8 cellular contexts compared by ENCODE assay signal in the genomic region with DNA sequence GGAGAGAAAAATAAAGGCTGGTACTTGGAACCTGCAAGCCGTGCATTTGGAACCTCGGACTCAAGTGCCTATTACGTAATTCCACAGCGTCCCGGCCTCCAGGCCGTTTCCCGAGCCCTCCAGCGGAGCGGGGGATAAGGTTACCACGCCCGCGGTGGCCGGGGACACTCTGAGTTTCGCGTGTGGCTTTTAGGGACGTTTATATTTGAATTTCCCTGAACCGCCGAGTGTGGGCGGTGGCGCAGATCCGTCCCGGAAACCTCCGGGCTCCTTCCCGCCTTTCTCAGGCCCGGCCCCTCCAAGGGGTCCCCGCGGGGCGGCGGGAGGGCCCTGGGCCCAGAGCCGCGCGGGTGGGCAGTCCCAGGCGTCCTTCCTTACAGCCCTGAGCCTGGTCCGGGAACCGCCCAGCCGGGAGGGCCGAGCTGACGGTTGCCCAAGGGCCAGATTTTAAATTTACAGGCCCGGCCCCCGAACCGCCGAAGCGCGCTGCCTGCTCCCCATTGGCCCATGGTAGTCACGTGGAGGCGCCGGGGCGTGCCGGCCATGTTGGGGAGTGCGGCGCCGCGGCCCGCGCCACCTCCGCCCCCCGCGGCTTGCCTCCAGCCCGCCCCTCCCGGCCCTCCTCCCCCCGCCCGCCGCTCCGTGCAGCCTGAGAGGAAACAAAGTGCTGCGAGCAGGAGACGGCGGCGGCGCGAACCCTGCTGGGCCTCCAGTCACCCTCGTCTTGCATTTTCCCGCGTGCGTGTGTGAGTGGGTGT. TPM values are rescaled to one million over a fixed set of nuclear protein-coding genes. Genes with fewer than 3 reads are reported as not detected.
DNase-seq lines count a peak whose midpoint lies in the region; ATAC-seq and TF ChIP-seq lines count a peak whose summit lies in the region.

A gene with protein sequence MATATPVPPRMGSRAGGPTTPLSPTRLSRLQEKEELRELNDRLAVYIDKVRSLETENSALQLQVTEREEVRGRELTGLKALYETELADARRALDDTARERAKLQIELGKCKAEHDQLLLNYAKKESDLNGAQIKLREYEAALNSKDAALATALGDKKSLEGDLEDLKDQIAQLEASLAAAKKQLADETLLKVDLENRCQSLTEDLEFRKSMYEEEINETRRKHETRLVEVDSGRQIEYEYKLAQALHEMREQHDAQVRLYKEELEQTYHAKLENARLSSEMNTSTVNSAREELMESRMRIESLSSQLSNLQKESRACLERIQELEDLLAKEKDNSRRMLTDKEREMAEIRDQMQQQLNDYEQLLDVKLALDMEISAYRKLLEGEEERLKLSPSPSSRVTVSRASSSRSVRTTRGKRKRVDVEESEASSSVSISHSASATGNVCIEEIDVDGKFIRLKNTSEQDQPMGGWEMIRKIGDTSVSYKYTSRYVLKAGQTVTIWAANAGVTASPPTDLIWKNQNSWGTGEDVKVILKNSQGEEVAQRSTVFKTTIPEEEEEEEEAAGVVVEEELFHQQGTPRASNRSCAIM (plus strand): TSS at position 638 of the 758 bp plus-strand sequence. CDS start 373 bp downstream, outside the sequence.

- peak within 1 kb of the TSS; percentile 97 for H3K4me3 ChIP-seq in BJ (ENCODE audit: low read depth, low read length)

- peak; percentile 72 for ATAC-seq in GM19324 (IDR thresholded peaks at IDR 0.05; ENCODE audit: low FRiP score, unreplicated experiment)
- peak; percentile 62 for ATAC-seq in HG03460 (IDR thresholded peaks at IDR 0.05; ENCODE audit: unreplicated experiment)
- peak; percentile 70 for ATAC-seq in activated CD4-positive, alpha-beta T cell treated with anti-CD3 and anti-CD28 coated beads for 36 hours

- CTCF ChIA-PET in BJ (lab: Yijun Ruan, JAX): interaction anchor here (0.7 to 8.2 kb wide), 5 partner anchors 20 to 118 kb away, joined by 3 to 153 read pairs (median 9); no protein-coding TSS in a partner anchor
- CTCF ChIA-PET in activated CD4-positive, alpha-beta T cell treated with anti-CD3 and anti-CD28 coated beads for 36 hours (lab: Charles Lee): interaction anchor here (0.6 to 6.4 kb wide), 10 partner anchors 11 to 101 kb away, joined by 3 to 163 read pairs (median 6); no protein-coding TSS in a partner anchor

- no peaks in the 10 kb centered on the region for H3K9me3 Mint-ChIP-seq in activated CD4-positive, alpha-beta T cell treated with anti-CD3 and anti-CD28 coated beads for 36 hours (ENCODE audit: low read depth)
- no peaks in the 10 kb centered on the region for H3K9me3 Mint-ChIP-seq in chondrocyte (ENCODE audit: low read depth)

- no peaks in the 10 kb centered on the region for H3K27me3 ChIP-seq in BJ (ENCODE audit: control insufficient read depth, insufficient read depth, low read length)

- DNase-seq in BJ (ENCODE audit: low read depth): peak; percentile 67
- peak; percentile 96 for DNase-seq in NCI-H524 treated with DMSO at 0.1 percent for 48 hours (lab: John Stamatoyannopoulos, UW)
- DNase-seq in activated CD4-positive, alpha-beta T cell treated with anti-CD3 and anti-CD28 coated beads for 36 hours: peak; percentile 97
- peak; percentile 96 for DNase-seq in chondrocyte (ENCODE audit: low spot score)
- DNase-seq in kidney glomerular epithelial cell (lab: John Stamatoyannopoulos, UW): peak; percentile 87
- peak; percentile 89 to 91 for DNase-seq in stimulated activated CD4-positive, alpha-beta T cell treated with anti-CD3 and anti-CD28 coated beads, Interleukin-15, amount 100 ng/mL, for 48 hours (ENCODE audit: low read depth in 2 of 2)

- POLR2A ChIA-PET in BJ (lab: Charles Lee): interaction anchor here (0.5 kb wide), 1 partner anchor 165 kb away, joined by 5 read pairs; no protein-coding TSS in a partner anchor
- POLR2A ChIA-PET in activated CD4-positive, alpha-beta T cell treated with anti-CD3 and anti-CD28 coated beads for 36 hours (lab: Charles Lee): interaction anchor here (0.6 to 4.9 kb wide), 10 partner anchors 9 to 222 kb away, joined by 3 to 57 read pairs (median 5); no protein-coding TSS in a partner anchor

- peak within 1 kb of the TSS; percentile 97 for H3K4me3 Mint-ChIP-seq in activated CD4-positive, alpha-beta T cell treated with anti-CD3 and anti-CD28 coated beads for 36 hours
- H3K4me3 Mint-ChIP-seq in chondrocyte (ENCODE audit: unreplicated experiment): peak within 1 kb of the TSS; percentile 86

- no peaks in the 10 kb centered on the region for H3K27me3 Mint-ChIP-seq in activated CD4-positive, alpha-beta T cell treated with anti-CD3 and anti-CD28 coated beads for 36 hours
- H3K27me3 Mint-ChIP-seq in chondrocyte (ENCODE audit: low read depth): no peaks in the 10 kb centered on the region

- intact Hi-C loops in activated CD4-positive, alpha-beta T cell treated with anti-CD3 and anti-CD28 coated beads for 36 hours (cut with DNase I, micrococcal nuclease): loop anchor here (1.0 to 5.0 kb wide), 7 partner anchors 14 to 741 kb away; a partner anchor contains a TSS

- peaks cover 40% of the 10 kb centered on the region for H3K36me3 Mint-ChIP-seq in activated CD4-positive, alpha-beta T cell treated with anti-CD3 and anti-CD28 coated beads for 36 hours (ENCODE audit: low read depth)
- H3K36me3 Mint-ChIP-seq in chondrocyte (ENCODE audit: low read depth): no peaks in the 10 kb centered on the region

- H3K36me3 ChIP-seq in BJ (ENCODE audit: control insufficient read depth, insufficient read depth, low read length): no peaks in the 10 kb centered on the region

- H3K27ac Mint-ChIP-seq in activated CD4-positive, alpha-beta T cell treated with anti-CD3 and anti-CD28 coated beads for 36 hours: peak within 1 kb of the TSS; percentile 99
- H3K27ac Mint-ChIP-seq in chondrocyte (ENCODE audit: unreplicated experiment): peak within 1 kb of the TSS; percentile 91

- TF ChIP-seq CTCF in BJ (IDR thresholded peaks at IDR 0.05; ENCODE audit: insufficient read depth, low read depth, low read length): peak; percentile 24; the same call in 1 of the 2 replicates
- TF ChIP-seq CTCF in chondrocyte (IDR thresholded peaks at IDR 0.05): no peak

- peaks cover 32% of the 10 kb centered on the region for H3K4me1 Mint-ChIP-seq in activated CD4-positive, alpha-beta T cell treated with anti-CD3 and anti-CD28 coated beads for 36 hours
- peaks cover 26% of the 10 kb centered on the region for H3K4me1 Mint-ChIP-seq in chondrocyte (ENCODE audit: low read depth)

RNA-seq across cellular contexts. Expression of the gene that starts here (rescaled TPM):
- 11.2 and 12.0 TPM in 2 replicates for polyA plus RNA-seq in BJ (2011; rRNA removed)
- polyA minus RNA-seq in BJ (2011; rRNA and poly(A)+ RNA removed): 6.6 and 7.7 TPM in 2 replicates
- total RNA-seq in activated CD4-positive, alpha-beta T cell treated with anti-CD3 and anti-CD28 coated beads for 36 hours: 100 to 1,000 TPM; 209 to 240 TPM
- total RNA-seq in chondrocyte: 10.8 to 19.2 TPM (median 14.2 TPM) in 3 replicates

Comparison
In these comparisons a context has a peak if more than half of its experiments do, and no peak if none do; other contexts are left out.
1. Peak in every context shown above with its lines: DNase-seq, ATAC-seq and H3K4me3 ChIP-seq.
2. RNA of the gene that starts here (total RNA-seq): 209 to 240 TPM in activated CD4-positive, alpha-beta T cell treated with anti-CD3 and anti-CD28 coated beads for 36 hours; 10.8 to 19.2 TPM in chondrocyte; every median in the first group is over 10 times any median in the second.